ENCODE assay signal across 31 cellular contexts in genomic region chr15:40006003-40006402, GRCh38. TPM values are rescaled to one million over a fixed set of nuclear protein-coding genes. Genes with fewer than 3 reads are reported as not detected.
A peak's percentile ranks its signal among the peaks of the same experiment; 100 is the strongest.
DNase-seq lines count a peak whose midpoint lies in the region; ATAC-seq and TF ChIP-seq lines count a peak whose summit lies in the region.
"Had no signal": no experiment of that assay in that cellular context is flagged by ENCODE, and none has a peak within 500 bp of the region (broad histone marks: within the 10 kb centered on the region; RNA-seq: fewer than 3 reads in every experiment).

No MANE protein-coding gene starts in this region.

- no peaks in the 10 kb centered on the region for H3K27me3 ChIP-seq in smooth muscle cell (ENCODE audit: low read depth)
- H3K27me3 ChIP-seq: colonic mucosa, foreskin keratinocyte, heart left ventricle, Peyer's patch, right lobe of liver, thyroid gland, vagina had no signal

- H3K9me3 ChIP-seq in smooth muscle cell (replicated peaks; ENCODE audit: low read depth): no peaks in the 10 kb centered on the region
- H3K9me3 ChIP-seq: colonic mucosa, heart left ventricle, Peyer's patch, prostate gland, right lobe of liver, thyroid gland, vagina had no signal

- no peaks in the 10 kb centered on the region for H3K4me1 ChIP-seq in smooth muscle cell (ENCODE audit: low read depth)
- H3K4me1 ChIP-seq: colonic mucosa, heart left ventricle, Peyer's patch, prostate gland, thyroid gland, vagina had no signal

- H3K9ac ChIP-seq in smooth muscle cell (ENCODE audit: low read depth): no peak overlapping the region

- H3K27me3 Mint-ChIP-seq in activated T-cell treated with anti-CD3 and anti-CD28 coated beads, Interleukin-2, amount 50 U/mL, for 24 hours: no peaks in the 10 kb centered on the region
- H3K27me3 Mint-ChIP-seq: activated CD4-positive, alpha-beta memory T cell treated with anti-CD3 and anti-CD28 coated beads for 36 hours had no signal

- H3K4me1 Mint-ChIP-seq in activated T-cell treated with anti-CD3 and anti-CD28 coated beads, Interleukin-2, amount 50 U/mL, for 24 hours (ENCODE audit: low read depth): no peaks in the 10 kb centered on the region

- TF ChIP-seq CTCF in smooth muscle cell (IDR thresholded peaks at IDR 0.05; ENCODE audit: borderline replicate concordance, insufficient read depth, poor library complexity, severe bottlenecking): no peak

- H3K79me2 ChIP-seq in smooth muscle cell (ENCODE audit: low read depth): no peaks in the 10 kb centered on the region

- no peak overlapping the region for H3K4me2 ChIP-seq in smooth muscle cell

- H3F3A ChIP-seq in smooth muscle cell (ENCODE audit: low read depth): no peaks in the 10 kb centered on the region

- no peaks in the 10 kb centered on the region for H3K9me3 Mint-ChIP-seq in activated T-cell treated with anti-CD3 and anti-CD28 coated beads, Interleukin-2, amount 50 U/mL, for 24 hours
- H3K9me3 Mint-ChIP-seq: activated CD4-positive, alpha-beta memory T cell treated with anti-CD3 and anti-CD28 coated beads for 36 hours had no signal

- peaks cover 37% of the 10 kb centered on the region for H3K36me3 ChIP-seq in smooth muscle cell (ENCODE audit: low read depth)
- H3K36me3 ChIP-seq: prostate gland had no signal

- H3K27ac Mint-ChIP-seq in activated T-cell treated with anti-CD3 and anti-CD28 coated beads, Interleukin-2, amount 50 U/mL, for 24 hours: no peak overlapping the region
- H3K27ac Mint-ChIP-seq: activated CD4-positive, alpha-beta memory T cell treated with anti-CD3 and anti-CD28 coated beads for 36 hours had no signal

- no peak overlapping the region for H2AFZ ChIP-seq in smooth muscle cell (ENCODE audit: low read depth)

- ATAC-seq in HG02981 (IDR thresholded peaks at IDR 0.05; ENCODE audit: unreplicated experiment): no peak
- ATAC-seq: foreskin keratinocyte, heart left ventricle, right lobe of liver had no signal

- DNase-seq in ELR (ENCODE audit: low read depth) (peak; percentile 46), amniotic epithelial cell (ENCODE audit: low read depth) (peak; percentile 82), fibroblast of peridontal ligament (ENCODE audit: extremely low read depth) (peak; percentile 25), smooth muscle cell (lab: John Stamatoyannopoulos, UW; ENCODE audit: unreplicated experiment) (no peak), CD1c-positive myeloid dendritic cell (ENCODE audit: extremely low spot score) (no peak)
- no peak for DNase-seq in activated T-cell treated with anti-CD3 and anti-CD28 coated beads, Interleukin-2, amount 50 U/mL, for 24 hours
- DNase-seq: activated CD4-positive, alpha-beta memory T cell treated with anti-CD3 and anti-CD28 coated beads for 36 hours; activated CD4-positive, CD25-positive, alpha-beta regulatory T cell treated with anti-CD3 and anti-CD28 coated beads, Interleukin-2, amount 50 U/mL, for 72 hours; activated naive CD4-positive, alpha-beta T cell; Calu3; colonic mucosa; DMS79; effector memory CD4-positive, alpha-beta T cell; foreskin keratinocyte; heart left ventricle; MV-4-11; NCI-H1436; NCI-H2081 treated with DMSO at 0.1 percent for 48 hours; NCI-H2227 treated with DMSO at 0.1 percent for 48 hours; NCI-H526 treated with DMSO at 0.1 percent for 48 hours; NK-92 treated with Interleukin-12 subunit alpha and Interleukin-12 subunit beta, amount 100 ng/mL, for 24 hours; Peyer's patch; right lobe of liver; SHP77; stimulated activated CD4-positive, alpha-beta T cell treated with anti-CD3 and anti-CD28 coated beads, Interleukin-4, amount 100 ng/mL, for 1 hour; thyroid gland had no signal

- H3K4me3 Mint-ChIP-seq in activated T-cell treated with anti-CD3 and anti-CD28 coated beads, Interleukin-2, amount 50 U/mL, for 24 hours: no peak overlapping the region
- H3K4me3 Mint-ChIP-seq: activated CD4-positive, alpha-beta memory T cell treated with anti-CD3 and anti-CD28 coated beads for 36 hours had no signal

- no peaks in the 10 kb centered on the region for H4K20me1 ChIP-seq in smooth muscle cell (ENCODE audit: low read depth)

- 98% methylated on average over 3 of the region's 3 CpGs for WGBS in smooth muscle cell (ENCODE audit: low lambda C conversion rate)

- H3K36me3 Mint-ChIP-seq in activated T-cell treated with anti-CD3 and anti-CD28 coated beads, Interleukin-2, amount 50 U/mL, for 24 hours (ENCODE audit: low read depth): peaks cover 85% of the 10 kb centered on the region

- H3K4me3 ChIP-seq in smooth muscle cell: no peak overlapping the region
- H3K4me3 ChIP-seq: colonic mucosa, heart left ventricle, Peyer's patch, prostate gland, right lobe of liver, thyroid gland, vagina had no signal

- H3K27ac ChIP-seq in smooth muscle cell (ENCODE audit: low read depth): peak overlapping the region; percentile 38
- H3K27ac ChIP-seq: C4-2B, colonic mucosa, epithelial cell of prostate, foreskin keratinocyte, heart left ventricle, Peyer's patch, prostate gland, right lobe of liver, thyroid gland, vagina had no signal

RNA-seq across cellular contexts. Expression of gene SRP14, which starts 33.0 kb away (rescaled TPM):
- 307 and 356 TPM in 2 replicates for total RNA-seq in smooth muscle cell
- polyA plus RNA-seq in smooth muscle cell: 713 and 726 TPM in 2 replicates

Comparison
In these comparisons a context has a peak if more than half of its experiments do, and no peak if none do; other contexts are left out.
1. DNase-seq: peak in ELR (single experiment), amniotic epithelial cell (single experiment) and fibroblast of peridontal ligament (single experiment); none in smooth muscle cell (single experiment), activated T-cell treated with anti-CD3 and anti-CD28 coated beads, Interleukin-2, amount 50 U/mL, for 24 hours (single experiment) and CD1c-positive myeloid dendritic cell (single experiment).